In the genomic region with DNA sequence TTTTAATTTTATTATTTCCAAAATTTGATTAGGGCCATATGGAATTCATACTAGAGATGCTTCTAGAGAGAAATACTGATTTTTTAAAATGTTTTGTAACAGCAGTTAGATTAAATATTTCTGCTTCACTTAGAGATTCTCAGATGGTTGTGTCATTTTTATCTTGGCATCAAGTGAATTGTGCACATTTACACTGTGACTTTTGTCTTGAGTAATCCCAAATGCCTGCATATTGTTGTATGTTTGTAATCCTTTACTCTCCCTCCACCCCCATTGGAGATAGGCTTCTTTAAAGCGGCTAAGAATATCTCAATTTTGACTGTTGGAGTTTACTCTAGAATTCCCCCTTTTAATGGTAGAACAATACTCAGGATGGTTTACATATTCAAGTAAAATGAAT, we compare ENCODE assay signal across 23 cellular contexts. TPM values are rescaled to one million over a fixed set of nuclear protein-coding genes. Genes with fewer than 3 reads are reported as not detected.
DNase-seq lines count a peak whose midpoint lies in the region; ATAC-seq and TF ChIP-seq lines count a peak whose summit lies in the region.
"Had no signal": no experiment of that assay in that cellular context is flagged by ENCODE, and none has a peak within 500 bp of the region (broad histone marks: within the 10 kb centered on the region; RNA-seq: fewer than 3 reads in every experiment).

No MANE protein-coding gene starts in this region.

- peak overlapping the region; percentile 100 for H3K27ac ChIP-seq in HUES48 (ENCODE audit: low read depth, low read length)
- H3K27ac ChIP-seq: BLaER1, Peyer's patch, stomach, tibial artery had no signal

- peaks cover 54% of the 10 kb centered on the region for H3K36me3 Mint-ChIP-seq in activated CD4-positive, alpha-beta T cell treated with anti-CD3 and anti-CD28 coated beads, Interleukin-2, amount 10 ng/mL, durations not matched to agents 24 days and 14 days (ENCODE audit: low read depth)

- H3K4me3 ChIP-seq in HUES48 (ENCODE audit: low read depth, low read length) = peak overlapping the region; percentile 20
- H3K4me3 ChIP-seq: BLaER1, Peyer's patch, stomach, tibial artery had no signal

- no peak for DNase-seq in activated CD4-positive, alpha-beta T cell treated with anti-CD3 and anti-CD28 coated beads, Interleukin-2, amount 10 ng/mL, durations not matched to agents 24 days and 14 days
- no peak for DNase-seq in activated CD4-positive, alpha-beta T cell treated with anti-CD3 and anti-CD28 coated beads, Interleukin-2, amount 50 U/mL, for 4 hours
- DNase-seq in amniotic epithelial cell (ENCODE audit: low read depth) = peak; percentile 63
- DNase-seq in iPS-NIHi11 (ENCODE audit: low spot score) = peak; percentile 48
- DNase-seq in COR-L47 (lab: John Stamatoyannopoulos, UW) = no peak
- DNase-seq in GM13977 (ENCODE audit: low spot score) = no peak
- DNase-seq: 8988T; activated naive CD4-positive, alpha-beta T cell treated with Interleukin-2 at 50 U/mL for 16 hours; activated T-cell treated with anti-CD3 and anti-CD28 coated beads, Interleukin-2, amount 50 U/mL, for 48 hours; aorta; caudate nucleus; glutamatergic neuron; KG1; NCI-H1694 treated with DMSO at 0.1 percent for 48 hours; NCI-H524 treated with DMSO at 0.1 percent for 48 hours; Peyer's patch; SIG-M5; stomach; T-cell; tibial artery had no signal

- no peaks in the 10 kb centered on the region for H3K27me3 Mint-ChIP-seq in activated CD4-positive, alpha-beta T cell treated with anti-CD3 and anti-CD28 coated beads, Interleukin-2, amount 10 ng/mL, durations not matched to agents 24 days and 14 days
- H3K27me3 Mint-ChIP-seq: T-cell had no signal

- H3K9me3 ChIP-seq in HUES48 (ENCODE audit: control insufficient read depth, insufficient read depth, low read length) = no peaks in the 10 kb centered on the region
- H3K9me3 ChIP-seq: BLaER1, Peyer's patch, stomach, tibial artery had no signal

- H3K27ac Mint-ChIP-seq in activated CD4-positive, alpha-beta T cell treated with anti-CD3 and anti-CD28 coated beads, Interleukin-2, amount 10 ng/mL, durations not matched to agents 24 days and 14 days = peak overlapping the region; percentile 43
- H3K27ac Mint-ChIP-seq: T-cell had no signal

- H3K36me3 ChIP-seq in HUES48 (ENCODE audit: control insufficient read depth, insufficient read depth, low read length) = peaks cover 46% of the 10 kb centered on the region

- intact Hi-C loops in activated CD4-positive, alpha-beta T cell treated with anti-CD3 and anti-CD28 coated beads, Interleukin-2, amount 10 ng/mL, durations not matched to agents 24 days and 14 days (cut with micrococcal nuclease) = no loop called here

- no peak overlapping the region for H3K4me3 Mint-ChIP-seq in activated CD4-positive, alpha-beta T cell treated with anti-CD3 and anti-CD28 coated beads, Interleukin-2, amount 10 ng/mL, durations not matched to agents 24 days and 14 days
- H3K4me3 Mint-ChIP-seq: T-cell had no signal

- peaks cover 20% of the 10 kb centered on the region for H3K4me1 Mint-ChIP-seq in activated CD4-positive, alpha-beta T cell treated with anti-CD3 and anti-CD28 coated beads, Interleukin-2, amount 10 ng/mL, durations not matched to agents 24 days and 14 days

- peak overlapping the region; percentile 50 for H3K9ac ChIP-seq in HUES48 (ENCODE audit: low read depth, low read length)

- peaks cover 44% of the 10 kb centered on the region for H3K4me1 ChIP-seq in HUES48 (ENCODE audit: control insufficient read depth, insufficient read depth, low read length)
- H3K4me1 ChIP-seq: Peyer's patch, stomach, tibial artery had no signal

- ATAC-seq in GM21528 (IDR thresholded peaks at IDR 0.05; ENCODE audit: low FRiP score, unreplicated experiment) = no peak
- ATAC-seq: T-cell had no signal

- in situ Hi-C loops in GM13977 (cut with MboI; ENCODE audit: low pct_unique_long_range_greater_than_20kb, low sequenced_read_pairs, unreplicated experiment) = no loop called here

- no peak for TF ChIP-seq CTCF in GM13977 (IDR thresholded peaks at IDR 0.05; ENCODE audit: extremely low read depth, insufficient read depth, missing control alignments)

- no peaks in the 10 kb centered on the region for H3K9me3 Mint-ChIP-seq in activated CD4-positive, alpha-beta T cell treated with anti-CD3 and anti-CD28 coated beads, Interleukin-2, amount 10 ng/mL, durations not matched to agents 24 days and 14 days
- H3K9me3 Mint-ChIP-seq: T-cell had no signal

- H3K27me3 ChIP-seq in HUES48 (ENCODE audit: control insufficient read depth, insufficient read depth, low read length) = no peaks in the 10 kb centered on the region
- H3K27me3 ChIP-seq: BLaER1, Peyer's patch, stomach, tibial artery had no signal

RNA-seq across cellular contexts. Expression of a gene that starts 19.0 kb away (rescaled TPM):
- total RNA-seq in activated CD4-positive, alpha-beta T cell treated with anti-CD3 and anti-CD28 coated beads, Interleukin-2, amount 10 ng/mL, durations not matched to agents 24 days and 14 days = 106 and 110 TPM in 2 replicates

RNA-seq across cellular contexts. Expression of a gene that starts 22.5 kb away (rescaled TPM):
- 22.3 and 23.1 TPM in 2 replicates for total RNA-seq in activated CD4-positive, alpha-beta T cell treated with anti-CD3 and anti-CD28 coated beads, Interleukin-2, amount 10 ng/mL, durations not matched to agents 24 days and 14 days

Comparison
In these comparisons a context has a peak if more than half of its experiments do, and no peak if none do; other contexts are left out.
1. DNase-seq: peak in amniotic epithelial cell (single experiment) and iPS-NIHi11 (single experiment); none in activated CD4-positive, alpha-beta T cell treated with anti-CD3 and anti-CD28 coated beads, Interleukin-2, amount 10 ng/mL, durations not matched to agents 24 days and 14 days (single experiment), activated CD4-positive, alpha-beta T cell treated with anti-CD3 and anti-CD28 coated beads, Interleukin-2, amount 50 U/mL, for 4 hours (0 of 2), COR-L47 (single experiment) and GM13977 (single experiment).